1 cellular context compared by ENCODE assay signal in genomic region chr20:47032969-47033578, GRCh38.
TF ChIP-seq lines count a peak whose summit lies in the region.

No MANE protein-coding gene starts in this region.

TF ChIP-seq in HepG2, 621 proteins besides CTCF, POLR2A, EP300 and RAD21 (continued from another document and continues in another):
- peak; percentile 55 for TF ChIP-seq ZBED4 (CRISPR knock-in tag; IDR thresholded peaks at IDR 0.05; ENCODE audit: borderline replicate concordance)
- TF ChIP-seq ZBTB20 (CRISPR knock-in tag; IDR thresholded peaks at IDR 0.05; ENCODE audit: borderline replicate concordance, low read depth): 0 out of 2 replicates have a peak, but pooled peaks have one; percentile 30
- peak; percentile 13; the same call in 1 of the 2 replicates for TF ChIP-seq ZNF607 (CRISPR knock-in tag; IDR thresholded peaks at IDR 0.05; ENCODE audit: borderline replicate concordance)
- TF ChIP-seq FOXO1 (CRISPR knock-in tag; IDR thresholded peaks at IDR 0.05): peak; percentile 47; the same call in 1 of the 2 replicates
- peak; percentile 52; the same call in 1 of the 2 replicates for TF ChIP-seq THRA (CRISPR knock-in tag; IDR thresholded peaks at IDR 0.05; ENCODE audit: borderline replicate concordance)
- 0 out of 2 replicates have a peak, but pooled peaks have one; percentile 56 for TF ChIP-seq ZNF235 (CRISPR knock-in tag; IDR thresholded peaks at IDR 0.05; ENCODE audit: borderline replicate concordance)
- peak; percentile 32; the same call in 1 of the 2 replicates for TF ChIP-seq ELF3 (CRISPR knock-in tag; IDR thresholded peaks at IDR 0.05)
- no peak for TF ChIP-seq ZNF207 (IDR thresholded peaks at IDR 0.05; ENCODE audit: borderline replicate concordance)
- peak; percentile 71; the same call in 1 of the 2 replicates for TF ChIP-seq ESRRA (CRISPR knock-in tag; IDR thresholded peaks at IDR 0.05; ENCODE audit: low read depth)
- peak; percentile 55; the same call in 1 of the 2 replicates for TF ChIP-seq CBX5 (CRISPR knock-in tag; IDR thresholded peaks at IDR 0.05; ENCODE audit: borderline replicate concordance)
- 0 out of 2 replicates have a peak, but pooled peaks have one; percentile 35 for TF ChIP-seq SAP130 (CRISPR knock-in tag; IDR thresholded peaks at IDR 0.05; ENCODE audit: low read depth)
- TF ChIP-seq ZBTB25 (CRISPR knock-in tag; IDR thresholded peaks at IDR 0.05): no peak
- TF ChIP-seq ZNF350 (CRISPR knock-in tag; IDR thresholded peaks at IDR 0.05; ENCODE audit: borderline replicate concordance, low read depth): peak; percentile 69; the same call in 1 of the 2 replicates
- TF ChIP-seq ONECUT2 (CRISPR knock-in tag; IDR thresholded peaks at IDR 0.05): no peak
- TF ChIP-seq NR2F1 (CRISPR knock-in tag; IDR thresholded peaks at IDR 0.05): peak; percentile 88 to 92
- peak; percentile 71; the same call in 1 of the 2 replicates for TF ChIP-seq ZNF205 (CRISPR knock-in tag; IDR thresholded peaks at IDR 0.05)
- TF ChIP-seq JDP2 (CRISPR knock-in tag; IDR thresholded peaks at IDR 0.05; ENCODE audit: borderline replicate concordance): no peak
- TF ChIP-seq ZEB1 (IDR thresholded peaks at IDR 0.05; ENCODE audit: insufficient replicate concordance, low read depth): peak; percentile 72
- peak; percentile 33; the same call in 1 of the 2 replicates for TF ChIP-seq PHF8 (CRISPR knock-in tag; IDR thresholded peaks at IDR 0.05)
- TF ChIP-seq NR2C2 (CRISPR knock-in tag; IDR thresholded peaks at IDR 0.05; ENCODE audit: borderline replicate concordance): peak; percentile 53; the same call in 1 of the 2 replicates
- 0 out of 2 replicates have a peak, but pooled peaks have one; percentile 10 for TF ChIP-seq ZNF572 (CRISPR knock-in tag; IDR thresholded peaks at IDR 0.05)
- no peak for TF ChIP-seq SOX13 (IDR thresholded peaks at IDR 0.05)
- peak in 1 of 2 experiments; percentile 45; a peak in 2 of 4 replicates for TF ChIP-seq SOX13 (CRISPR knock-in tag; conservative IDR thresholded peaks at IDR 0.05 in 1 of 2, IDR thresholded peaks at IDR 0.05 in 1 of 2)
- no peak for TF ChIP-seq AGO2 (optimal IDR thresholded peaks at IDR 0.05; ENCODE audit: low read depth, low read length)
- TF ChIP-seq SAFB2 (CRISPR knock-in tag; IDR thresholded peaks at IDR 0.05; ENCODE audit: borderline replicate concordance, low read depth): 0 out of 2 replicates have a peak, but pooled peaks have one; percentile 53
- TF ChIP-seq IKZF5 (CRISPR knock-in tag; IDR thresholded peaks at IDR 0.05): peak; percentile 41; the same call in 1 of the 2 replicates
- TF ChIP-seq EHMT2 (IDR thresholded peaks at IDR 0.05; ENCODE audit: borderline replicate concordance, low read depth, low read length): no peak
- 0 out of 2 replicates have a peak, but pooled peaks have one; percentile 34 for TF ChIP-seq NCOA2 (CRISPR knock-in tag; IDR thresholded peaks at IDR 0.05)
- peak; percentile 89 for TF ChIP-seq ZNF501 (CRISPR knock-in tag; IDR thresholded peaks at IDR 0.05)
- TF ChIP-seq GPBP1L1 (CRISPR knock-in tag; IDR thresholded peaks at IDR 0.05): no peak
- no peak for TF ChIP-seq JUN (CRISPR knock-in tag; IDR thresholded peaks at IDR 0.05)
- TF ChIP-seq JUND (CRISPR knock-in tag; IDR thresholded peaks at IDR 0.05): no peak
- no peak for TF ChIP-seq IRX3 (CRISPR knock-in tag; IDR thresholded peaks at IDR 0.05; ENCODE audit: borderline replicate concordance, low read depth)
- no peak for TF ChIP-seq NFIB (CRISPR knock-in tag; IDR thresholded peaks at IDR 0.05; ENCODE audit: borderline replicate concordance)
- TF ChIP-seq KDM3A (CRISPR knock-in tag; IDR thresholded peaks at IDR 0.05; ENCODE audit: low read depth): 0 out of 2 replicates have a peak, but pooled peaks have one; percentile 51
- no peak for TF ChIP-seq MAFF (IDR thresholded peaks at IDR 0.05; ENCODE audit: low read depth, low read length)
- TF ChIP-seq STAG1 (CRISPR knock-in tag; IDR thresholded peaks at IDR 0.05): peak; percentile 14; the same call in 1 of the 2 replicates
- TF ChIP-seq MIXL1 (CRISPR knock-in tag; IDR thresholded peaks at IDR 0.05): 0 out of 2 replicates have a peak, but pooled peaks have one; percentile 40
- TF ChIP-seq ZNF121 (CRISPR knock-in tag; IDR thresholded peaks at IDR 0.05): peak; percentile 27; the same call in 1 of the 2 replicates
- TF ChIP-seq NR2F2 (IDR thresholded peaks at IDR 0.05; ENCODE audit: borderline replicate concordance, low read depth): peak; percentile 41
- TF ChIP-seq TEAD3 (CRISPR knock-in tag; optimal IDR thresholded peaks at IDR 0.05; ENCODE audit: borderline replicate concordance): peak; percentile 80
- TF ChIP-seq CEBPG (CRISPR knock-in tag; IDR thresholded peaks at IDR 0.05): peak; percentile 95
- TF ChIP-seq SOX5 (CRISPR knock-in tag; IDR thresholded peaks at IDR 0.05; ENCODE audit: borderline replicate concordance): peak; percentile 53; the same call in 1 of the 2 replicates
- peak; percentile 50; the same call in 1 of the 2 replicates for TF ChIP-seq ZFP91 (CRISPR knock-in tag; IDR thresholded peaks at IDR 0.05; ENCODE audit: borderline replicate concordance)
- peak; percentile 66; the same call in 1 of the 2 replicates for TF ChIP-seq HNF1B (CRISPR knock-in tag; IDR thresholded peaks at IDR 0.05)
- TF ChIP-seq ZNF232 (CRISPR knock-in tag; IDR thresholded peaks at IDR 0.05; ENCODE audit: borderline replicate concordance): peak; percentile 32; the same call in 1 of the 2 replicates
- TF ChIP-seq GTF2F1 (IDR thresholded peaks at IDR 0.05; ENCODE audit: low read length): no peak
